1 cellular context compared by ENCODE assay signal in the genomic region with DNA sequence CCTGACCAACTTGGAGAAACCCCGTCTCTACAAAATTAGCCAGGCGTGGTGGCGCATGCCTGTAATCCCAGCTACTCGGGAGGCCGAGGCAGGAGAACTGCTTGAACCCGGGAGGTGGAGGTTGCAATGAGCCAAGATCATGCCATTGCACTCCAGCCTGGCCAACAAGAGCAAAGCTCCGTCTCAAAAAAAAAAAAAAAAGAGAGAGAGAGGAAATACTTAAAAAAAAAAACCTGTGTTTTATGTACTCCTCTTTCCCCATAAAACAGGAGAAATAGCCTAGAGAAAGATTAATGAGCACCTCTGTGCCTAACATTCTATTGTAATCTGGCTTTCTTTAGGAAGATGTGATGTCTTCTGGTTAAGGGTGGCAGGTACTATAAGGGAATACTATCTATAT.
A peak's percentile ranks its signal among the peaks of the same experiment; 100 is the strongest.
TF ChIP-seq lines count a peak whose summit lies in the region.

No MANE protein-coding gene starts in this region.

TF ChIP-seq in HEK293T, 16 proteins besides CTCF, POLR2A, EP300 and RAD21:
- peak; percentile 76 for TF ChIP-seq ZNF384 (IDR thresholded peaks at IDR 0.05)
